ENCODE assay signal across 11 cellular contexts in genomic region chr4:5893013-5893580, GRCh38. TPM values are rescaled to one million over a fixed set of nuclear protein-coding genes. Genes with fewer than 3 reads are reported as not detected.
DNase-seq lines count a peak whose midpoint lies in the region; ATAC-seq, FAIRE-seq and TF ChIP-seq lines count a peak whose summit lies in the region.
"Had no signal": no experiment of that assay in that cellular context is flagged by ENCODE, and none has a peak within 500 bp of the region (broad histone marks: within the 10 kb centered on the region; RNA-seq: fewer than 3 reads in every experiment).

CRMP1 (minus strand) TSS chr4:5893086; CDS start chr4:5892969, 117 bp downstream.

- no peak for FAIRE-seq in H54 (lab: Jason Lieb, UNC)
- FAIRE-seq: islet of Langerhans had no signal

- DNase-seq in breast epithelium (ENCODE audit: low spot score in 2 of 2) (no peak), MCF 10A (ENCODE audit: unreplicated experiment) (no peak), SK-N-DZ (ENCODE audit: low spot score) (peak; percentile 76), iPS-NIHi11 (ENCODE audit: low spot score) (peak; percentile 96), CD1c-positive myeloid dendritic cell (ENCODE audit: extremely low spot score) (no peak), mesenteric fat pad (ENCODE audit: low spot score) (no peak), H54 (ENCODE audit: insufficient read length, low spot score) (no peak)
- DNase-seq: activated naive CD4-positive, alpha-beta T cell treated with anti-CD3 and anti-CD28 coated beads, Interleukin-2, amount 50 U/mL, for 16 hours; Peyer's patch had no signal

- POLR2A ChIA-PET in MCF 10A (lab: Yijun Ruan, JAX): no interaction called here

- no peaks in the 10 kb centered on the region for H3K36me3 ChIP-seq in breast epithelium
- H3K36me3 ChIP-seq: Peyer's patch had no signal

- H3K27me3 Mint-ChIP-seq in MCF 10A (ENCODE audit: insufficient read depth, unreplicated experiment): no peaks in the 10 kb centered on the region

- peaks cover 0 to 2% of the 10 kb centered on the region in 2 donors for H3K4me1 ChIP-seq in breast epithelium

- CTCF ChIA-PET in MCF 10A (lab: Yijun Ruan, JAX): no interaction called here

- H3K9me3 ChIP-seq in breast epithelium: peaks cover 0 to 11% of the 10 kb centered on the region in 2 donors
- H3K9me3 ChIP-seq: Peyer's patch had no signal

- no peak within 1 kb of the TSS for H3K27ac ChIP-seq in breast epithelium
- H3K27ac ChIP-seq: Peyer's patch had no signal

- peaks cover 4% of the 10 kb centered on the region for H3K36me3 Mint-ChIP-seq in MCF 10A (ENCODE audit: insufficient read depth, unreplicated experiment)

- H3K27ac Mint-ChIP-seq in MCF 10A (ENCODE audit: low read depth, unreplicated experiment): no peak within 1 kb of the TSS

- H3K27me3 ChIP-seq in breast epithelium: peaks cover 4 to 92% of the 10 kb centered on the region in 2 donors

- TF ChIP-seq POLR2A in breast epithelium (IDR thresholded peaks at IDR 0.05) (no peak), H54 (IDR thresholded peaks at IDR 0.05; ENCODE audit: low read depth, low read length) (no peak)

- no TSS peak for BruUV-seq in MCF 10A (replicated peaks; lab: Mats Ljungman, UMichigan)

- H3K4me3 Mint-ChIP-seq in MCF 10A (ENCODE audit: unreplicated experiment): no peak within 1 kb of the TSS

- H3K9me3 Mint-ChIP-seq in MCF 10A (ENCODE audit: unreplicated experiment): peaks cover 13% of the 10 kb centered on the region

- TF ChIP-seq CTCF in breast epithelium (IDR thresholded peaks at IDR 0.05) (no peak), MCF 10A (IDR thresholded peaks at IDR 0.05; ENCODE audit: unreplicated experiment) (no peak)

- intact Hi-C loops in breast epithelium (cut with DNase I; ENCODE audit: low total_unique reads) (no loop called here), MCF 10A (cut with micrococcal nuclease) (no loop called here)

- peak within 1 kb of the TSS in 2 of 3 donors; percentile 11 to 54 for H3K4me3 ChIP-seq in breast epithelium
- H3K4me3 ChIP-seq: Peyer's patch had no signal

- no peak for ATAC-seq in HG03571 (IDR thresholded peaks at IDR 0.05; ENCODE audit: unreplicated experiment)

- no peaks in the 10 kb centered on the region for H3K4me1 Mint-ChIP-seq in MCF 10A (ENCODE audit: insufficient read depth, unreplicated experiment)

RNA-seq across cellular contexts. Expression of gene CRMP1, which starts in this region (rescaled TPM):
- total RNA-seq in breast epithelium (1 to 10 TPM in 2 of 3 donors, under 1 TPM in 1; 0.44 to 1.6 (median 1.3) TPM), MCF 10A (2022) (not detected in 2 replicates), mesenteric fat pad (0.16 TPM)
- 236 and 244 TPM in 2 replicates for polyA plus RNA-seq in SK-N-DZ (2014; cell fraction: cytosol; rRNA removed)
- 129 and 137 TPM in 2 replicates for polyA plus RNA-seq in SK-N-DZ (2014; cell fraction: nucleus; rRNA removed)

Comparison
In these comparisons a context has a peak if more than half of its experiments do, and no peak if none do; other contexts are left out.
1. DNase-seq: peak in SK-N-DZ (single experiment) and iPS-NIHi11 (single experiment); none in breast epithelium (0 of 2), MCF 10A (single experiment), CD1c-positive myeloid dendritic cell (single experiment), mesenteric fat pad (single experiment) and H54 (single experiment).